8 cellular contexts compared by ENCODE assay signal in the genomic region with DNA sequence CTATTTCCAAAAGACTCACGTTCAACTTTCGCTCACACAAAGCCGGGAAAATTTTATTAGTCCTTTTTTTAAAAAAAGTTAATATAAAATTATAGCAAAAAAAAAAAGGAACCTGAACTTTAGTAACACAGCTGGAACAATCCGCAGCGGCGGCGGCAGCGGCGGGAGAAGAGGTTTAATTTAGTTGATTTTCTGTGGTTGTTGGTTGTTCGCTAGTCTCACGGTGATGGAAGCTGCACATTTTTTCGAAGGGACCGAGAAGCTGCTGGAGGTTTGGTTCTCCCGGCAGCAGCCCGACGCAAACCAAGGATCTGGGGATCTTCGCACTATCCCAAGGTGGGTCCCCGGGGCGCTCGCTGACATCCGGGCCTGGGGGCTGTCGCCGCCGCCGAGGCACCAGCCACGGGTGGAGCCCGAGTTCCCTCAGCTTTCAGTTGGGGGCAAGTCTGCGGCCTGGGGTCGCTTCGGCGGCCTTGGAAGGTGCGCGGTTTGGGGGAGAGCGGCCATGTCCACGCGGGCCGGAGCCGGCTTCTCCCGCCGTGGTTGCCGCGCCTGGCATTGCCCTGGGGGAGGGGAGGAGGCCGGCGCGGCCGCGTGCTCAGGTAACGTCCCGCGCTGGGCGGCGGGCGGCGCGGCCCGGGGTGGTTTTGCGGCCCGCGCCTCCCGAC. TPM values are rescaled to one million over a fixed set of nuclear protein-coding genes. Genes with fewer than 3 reads are reported as not detected.
DNase-seq lines count a peak whose midpoint lies in the region; ATAC-seq and TF ChIP-seq lines count a peak whose summit lies in the region.

No MANE protein-coding gene starts in this region.

- WGBS in transverse colon (ENCODE audit: low coverage in 1 of 2), 2 donors, result 0 to 1% methylated on average over 13 to 60 of the region's 60 CpGs

- H3K27me3 Mint-ChIP-seq in CD4-positive, CD25-positive, alpha-beta regulatory T cell, result no peaks in the 10 kb centered on the region
- no peaks in the 10 kb centered on the region for H3K27me3 Mint-ChIP-seq in natural killer cell treated with Interleukin-12 subunit alpha and Interleukin-12 subunit beta and Interleukin-15 and Interleukin-18, amount 100 ng/mL, for 72 hours

- peaks cover 0 to 1% (median 0%) of the 10 kb centered on the region in 7 donors for H3K9me3 Mint-ChIP-seq in CD4-positive, CD25-positive, alpha-beta regulatory T cell
- H3K9me3 Mint-ChIP-seq in natural killer cell treated with Interleukin-12 subunit alpha and Interleukin-12 subunit beta and Interleukin-15 and Interleukin-18, amount 100 ng/mL, for 72 hours, result no peaks in the 10 kb centered on the region

- H3K27me3 ChIP-seq in CD4-positive, CD25-positive, alpha-beta regulatory T cell (ENCODE audit: control insufficient read depth, insufficient read depth, low read length), result no peaks in the 10 kb centered on the region
- H3K27me3 ChIP-seq in transverse colon, result no peaks in the 10 kb centered on the region

- in situ Hi-C loops in transverse colon (cut with MboI; ENCODE audit: low pct_ligation_motif_present in 1 of 4, low pct_unique_long_range_greater_than_20kb in 1 of 4, low sequenced_read_pairs in 3 of 4), result loop anchor here in 2 of 4 donors (10.0 kb wide), 2 partner anchors 60 to 190 kb away; a partner anchor contains a TSS

- peak overlapping the region; percentile 88 for H3K4me3 ChIP-seq in CD4-positive, CD25-positive, alpha-beta regulatory T cell (ENCODE audit: low read depth, low read length)
- peak overlapping the region; percentile 94 for H3K4me3 ChIP-seq in LNCaP clone FGC (ENCODE audit: low read depth, low read length)
- peak overlapping the region; percentile 78 to 95 (median 90) for H3K4me3 ChIP-seq in transverse colon

- no peaks in the 10 kb centered on the region for H3K36me3 Mint-ChIP-seq in CD4-positive, CD25-positive, alpha-beta regulatory T cell
- H3K36me3 Mint-ChIP-seq in natural killer cell treated with Interleukin-12 subunit alpha and Interleukin-12 subunit beta and Interleukin-15 and Interleukin-18, amount 100 ng/mL, for 72 hours, result no peaks in the 10 kb centered on the region

- H3K4me1 Mint-ChIP-seq in CD4-positive, CD25-positive, alpha-beta regulatory T cell, result peaks cover 26 to 41% (median 33%) of the 10 kb centered on the region in 4 donors
- peaks cover 40 to 41% of the 10 kb centered on the region in 2 donors for H3K4me1 Mint-ChIP-seq in natural killer cell treated with Interleukin-12 subunit alpha and Interleukin-12 subunit beta and Interleukin-15 and Interleukin-18, amount 100 ng/mL, for 72 hours (ENCODE audit: low read depth in 2 of 2)

- ATAC-seq in CD4-positive, CD25-positive, alpha-beta regulatory T cell (ENCODE audit: low read depth in 2 of 2), result peak; percentile 8 to 12
- ATAC-seq in GM21360 (IDR thresholded peaks at IDR 0.05; ENCODE audit: unreplicated experiment), result peak; percentile 6
- peak; percentile 25 to 37 for ATAC-seq in natural killer cell treated with Interleukin-12 subunit alpha and Interleukin-12 subunit beta and Interleukin-15 and Interleukin-18, amount 100 ng/mL, for 72 hours

- TF ChIP-seq POLR2A in erythroblast (IDR thresholded peaks at IDR 0.05; ENCODE audit: low read length), result peak; percentile 84
- TF ChIP-seq POLR2A in transverse colon (IDR thresholded peaks at IDR 0.05), result no peak

- intact Hi-C loops in transverse colon (cut with DNase I; ENCODE audit: low total_unique reads), result loop anchor here (2.0 to 10.0 kb wide), 2 partner anchors 60 to 100 kb away; a partner anchor contains a TSS

- no peaks in the 10 kb centered on the region for H3K9me3 ChIP-seq in CD4-positive, CD25-positive, alpha-beta regulatory T cell (ENCODE audit: control insufficient read depth in 2 of 2, low read length in 2 of 2)
- H3K9me3 ChIP-seq in transverse colon, result no peaks in the 10 kb centered on the region

- DNase-seq in CD4-positive, CD25-positive, alpha-beta regulatory T cell, result peak in 1 of 3 donors; percentile 30
- no peak for DNase-seq in LNCaP clone FGC (ENCODE audit: low read depth)
- DNase-seq in activated CD8-positive, alpha-beta memory T cell treated with anti-CD3 and anti-CD28 coated beads, Interleukin-2, amount 50 U/mL, for 4 hours, result peak; percentile 56
- DNase-seq in erythroblast (lab: John Stamatoyannopoulos, UW), result peak in 1 of 2 experiments; percentile 80
- DNase-seq in natural killer cell treated with Interleukin-12 subunit alpha and Interleukin-12 subunit beta and Interleukin-15 and Interleukin-18, amount 100 ng/mL, for 72 hours (ENCODE audit: low spot score), result no peak
- peak; percentile 63 for DNase-seq in transverse colon
- DNase-seq in LoVo (ENCODE audit: low spot score), result no peak

- H3K4me3 Mint-ChIP-seq in CD4-positive, CD25-positive, alpha-beta regulatory T cell, result peak overlapping the region; percentile 96 to 99 (median 98)
- H3K4me3 Mint-ChIP-seq in natural killer cell treated with Interleukin-12 subunit alpha and Interleukin-12 subunit beta and Interleukin-15 and Interleukin-18, amount 100 ng/mL, for 72 hours, result peak overlapping the region; percentile 97

- no peaks in the 10 kb centered on the region for H3K36me3 ChIP-seq in CD4-positive, CD25-positive, alpha-beta regulatory T cell (ENCODE audit: control insufficient read depth, insufficient read depth, low read length)
- no peaks in the 10 kb centered on the region for H3K36me3 ChIP-seq in transverse colon

- H3K4me1 ChIP-seq in CD4-positive, CD25-positive, alpha-beta regulatory T cell (ENCODE audit: control insufficient read depth, insufficient read depth, low read length, poor library complexity, severe bottlenecking), result peaks cover 48% of the 10 kb centered on the region
- peaks cover 11 to 41% (median 34%) of the 10 kb centered on the region in 4 donors for H3K4me1 ChIP-seq in transverse colon

- no peak for TF ChIP-seq EP300 in transverse colon (IDR thresholded peaks at IDR 0.05; ENCODE audit: low read depth)

- H3K27ac ChIP-seq in CD4-positive, CD25-positive, alpha-beta regulatory T cell (ENCODE audit: insufficient read depth, low read length, poor library complexity, severe bottlenecking), result peak overlapping the region; percentile 88
- H3K27ac ChIP-seq in transverse colon, result peak overlapping the region; percentile 94 to 99 (median 97)

- H3K27ac Mint-ChIP-seq in CD4-positive, CD25-positive, alpha-beta regulatory T cell, result peak overlapping the region; percentile 96 to 100 (median 99)
- peak overlapping the region; percentile 91 to 93 for H3K27ac Mint-ChIP-seq in natural killer cell treated with Interleukin-12 subunit alpha and Interleukin-12 subunit beta and Interleukin-15 and Interleukin-18, amount 100 ng/mL, for 72 hours

- TF ChIP-seq CTCF in LNCaP clone FGC (IDR thresholded peaks at IDR 0.05; ENCODE audit: control insufficient read depth, extremely low read depth, insufficient read depth) (no peak), transverse colon (IDR thresholded peaks at IDR 0.05) (no peak)

RNA-seq across cellular contexts. Expression of a gene that starts 0.4 kb away (rescaled TPM):
- total RNA-seq in CD4-positive, CD25-positive, alpha-beta regulatory T cell, result 133 TPM
- 10 to 100 TPM; 60.6 to 64.4 (median 62.7) TPM for polyA plus RNA-seq in CD4-positive, CD25-positive, alpha-beta regulatory T cell
- total RNA-seq in natural killer cell treated with Interleukin-12 subunit alpha and Interleukin-12 subunit beta and Interleukin-15 and Interleukin-18, amount 100 ng/mL, for 72 hours, result 100 to 1,000 TPM in 1 of 2 donors, 10 to 100 TPM in 1; 52.5 to 116 TPM
- 10 to 100 TPM; 50.7 to 86.4 (median 75.1) TPM for total RNA-seq in transverse colon

RNA-seq across cellular contexts. Expression of a gene that starts 59.7 kb away (rescaled TPM):
- total RNA-seq in CD4-positive, CD25-positive, alpha-beta regulatory T cell, result 16.5 TPM
- polyA plus RNA-seq in CD4-positive, CD25-positive, alpha-beta regulatory T cell, result 1 to 10 TPM; 1.4 to 2.3 (median 1.6) TPM
- 10 to 100 TPM; 15.0 to 22.4 TPM for total RNA-seq in natural killer cell treated with Interleukin-12 subunit alpha and Interleukin-12 subunit beta and Interleukin-15 and Interleukin-18, amount 100 ng/mL, for 72 hours
- total RNA-seq in transverse colon, result 10 to 100 TPM in 3 of 4 donors, 1 to 10 TPM in 1; 7.0 to 18.6 (median 14.7) TPM

Comparison
In these comparisons a context has a peak if more than half of its experiments do, and no peak if none do; other contexts are left out.
1. DNase-seq: peak in activated CD8-positive, alpha-beta memory T cell treated with anti-CD3 and anti-CD28 coated beads, Interleukin-2, amount 50 U/mL, for 4 hours (single experiment) and transverse colon (single experiment); none in LNCaP clone FGC (single experiment), natural killer cell treated with Interleukin-12 subunit alpha and Interleukin-12 subunit beta and Interleukin-15 and Interleukin-18, amount 100 ng/mL, for 72 hours (single experiment) and LoVo (single experiment).
2. Peak in every context shown above with its lines, with median percentiles within 50 percentile points of each other: ATAC-seq and H3K4me3 ChIP-seq.